Comparison of ENCODE assay signal across 8 cellular contexts in the genomic region with DNA sequence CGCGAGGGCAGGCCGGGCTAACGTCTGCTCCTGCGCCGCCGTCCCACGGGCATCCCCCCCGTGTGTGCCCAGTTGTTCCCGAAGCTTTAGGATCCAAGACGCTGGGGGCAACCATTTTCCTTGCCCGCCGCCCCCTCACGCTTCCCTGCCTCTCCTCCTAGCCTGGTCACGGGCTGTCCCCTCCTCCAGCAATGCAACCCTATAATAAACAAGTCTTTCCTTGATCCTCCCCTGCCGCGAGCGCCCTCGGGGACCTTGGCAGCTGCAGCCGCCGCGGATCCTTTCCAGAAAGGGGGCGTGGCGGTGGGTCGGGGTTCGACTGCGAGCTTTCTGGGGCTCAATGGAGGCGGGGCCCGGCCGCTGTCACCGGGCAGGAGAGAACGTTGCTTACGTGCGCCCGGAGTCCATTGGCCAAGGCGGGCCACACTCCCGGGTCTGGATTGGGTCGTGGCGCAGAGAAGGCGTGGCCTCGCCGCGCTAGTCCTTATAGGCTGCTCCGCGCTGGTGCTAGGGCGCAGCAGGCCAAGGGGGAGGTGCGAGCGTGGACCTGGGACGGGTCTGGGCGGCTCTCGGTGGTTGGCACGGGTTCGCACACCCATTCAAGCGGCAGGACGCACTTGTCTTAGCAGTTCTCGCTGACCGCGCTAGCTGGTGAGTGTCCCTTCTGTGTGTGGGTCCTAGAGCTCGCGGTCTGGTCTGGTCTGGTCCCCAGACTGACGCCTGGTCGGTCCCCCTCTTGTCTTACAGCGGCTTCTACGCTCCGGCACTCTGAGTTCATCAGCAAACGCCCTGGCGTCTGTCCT. TPM values are rescaled to one million over a fixed set of nuclear protein-coding genes. Genes with fewer than 3 reads are reported as not detected.
DNase-seq lines count a peak whose midpoint lies in the region; ATAC-seq and TF ChIP-seq lines count a peak whose summit lies in the region.

A gene with protein sequence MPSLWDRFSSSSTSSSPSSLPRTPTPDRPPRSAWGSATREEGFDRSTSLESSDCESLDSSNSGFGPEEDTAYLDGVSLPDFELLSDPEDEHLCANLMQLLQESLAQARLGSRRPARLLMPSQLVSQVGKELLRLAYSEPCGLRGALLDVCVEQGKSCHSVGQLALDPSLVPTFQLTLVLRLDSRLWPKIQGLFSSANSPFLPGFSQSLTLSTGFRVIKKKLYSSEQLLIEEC (plus strand): TSS at position 515 of the 803 bp plus-strand sequence. CDS start 293 bp downstream, outside the sequence.

- peak; percentile 99 for TF ChIP-seq POLR2A in erythroblast (IDR thresholded peaks at IDR 0.05; ENCODE audit: low read length)

- H3K4me3 Mint-ChIP-seq in activated T-cell treated with anti-CD3 and anti-CD28 coated beads, Interleukin-2, amount 50 U/mL, for 24 hours = peak within 1 kb of the TSS; percentile 98

- peak; percentile 92 for DNase-seq in DMS153 treated with DMSO at 0.1 percent for 48 hours (lab: John Stamatoyannopoulos, UW; ENCODE audit: unreplicated experiment)
- peak; percentile 99 for DNase-seq in KBM-7
- DNase-seq in activated T-cell treated with anti-CD3 and anti-CD28 coated beads, Interleukin-2, amount 50 U/mL, for 24 hours = peak; percentile 99
- peak; percentile 99 to 100 for DNase-seq in erythroblast (lab: John Stamatoyannopoulos, UW)
- DNase-seq in stimulated activated CD8-positive, alpha-beta memory T cell treated with anti-CD3 and anti-CD28 coated beads, Interleukin-7, amount 100 ng/mL, for 1 hour (ENCODE audit: low read depth in 2 of 2) = peak; percentile 93 to 94

- peak within 1 kb of the TSS; percentile 97 for H3K4me3 ChIP-seq in mucosa of stomach (ENCODE audit: low read length)

- H3K9me3 Mint-ChIP-seq in activated T-cell treated with anti-CD3 and anti-CD28 coated beads, Interleukin-2, amount 50 U/mL, for 24 hours = no peaks in the 10 kb centered on the region

- H3K36me3 ChIP-seq in mucosa of stomach (ENCODE audit: control insufficient read depth, insufficient read depth, low read length) = peaks cover 10% of the 10 kb centered on the region

- no peaks in the 10 kb centered on the region for H3K27me3 Mint-ChIP-seq in activated T-cell treated with anti-CD3 and anti-CD28 coated beads, Interleukin-2, amount 50 U/mL, for 24 hours

- H3K36me3 Mint-ChIP-seq in activated T-cell treated with anti-CD3 and anti-CD28 coated beads, Interleukin-2, amount 50 U/mL, for 24 hours (ENCODE audit: low read depth) = peaks cover 37% of the 10 kb centered on the region

- H3K4me1 ChIP-seq in mucosa of stomach (ENCODE audit: control insufficient read depth, insufficient read depth, low read length) = peaks cover 31% of the 10 kb centered on the region

- H3K4me1 Mint-ChIP-seq in activated T-cell treated with anti-CD3 and anti-CD28 coated beads, Interleukin-2, amount 50 U/mL, for 24 hours (ENCODE audit: low read depth) = peaks cover 53% of the 10 kb centered on the region

- in situ Hi-C loops in KBM-7 (cut with MboI; ENCODE audit: low pct_unique_long_range_greater_than_20kb, low sequenced_read_pairs) = no loop called here

- no peaks in the 10 kb centered on the region for H3K27me3 ChIP-seq in mucosa of stomach (ENCODE audit: control insufficient read depth, insufficient read depth, low read length)

- H3K9ac ChIP-seq in mucosa of stomach (ENCODE audit: low read length) = peak within 1 kb of the TSS; percentile 99

- peak; percentile 75 for ATAC-seq in GM21717 (IDR thresholded peaks at IDR 0.05; ENCODE audit: unreplicated experiment)

- no peaks in the 10 kb centered on the region for H3K9me3 ChIP-seq in mucosa of stomach (ENCODE audit: control insufficient read depth, low read length)

- peak within 1 kb of the TSS; percentile 97 for H3K27ac Mint-ChIP-seq in activated T-cell treated with anti-CD3 and anti-CD28 coated beads, Interleukin-2, amount 50 U/mL, for 24 hours

TF ChIP-seq in PFSK-1, 5 proteins besides CTCF, POLR2A, EP300 and RAD21:
- TF ChIP-seq SIN3A (IDR thresholded peaks at IDR 0.05; ENCODE audit: borderline replicate concordance, insufficient read depth, low read length) = peak; percentile 41; the same call in 1 of the 2 replicates
- TF ChIP-seq TAF1 (IDR thresholded peaks at IDR 0.05; ENCODE audit: borderline replicate concordance, insufficient read depth, low read length) = peak; percentile 95; the same call in 1 of the 2 replicates
- TF ChIP-seq FOXP2 (optimal IDR thresholded peaks at IDR 0.05; ENCODE audit: borderline replicate concordance, extremely low read depth, extremely low read length, insufficient read depth) = no peak
- peak; percentile 99 for TF ChIP-seq POLR2AphosphoS5 (IDR thresholded peaks at IDR 0.05; ENCODE audit: low read depth, low read length)
- TF ChIP-seq, protein P1, sequence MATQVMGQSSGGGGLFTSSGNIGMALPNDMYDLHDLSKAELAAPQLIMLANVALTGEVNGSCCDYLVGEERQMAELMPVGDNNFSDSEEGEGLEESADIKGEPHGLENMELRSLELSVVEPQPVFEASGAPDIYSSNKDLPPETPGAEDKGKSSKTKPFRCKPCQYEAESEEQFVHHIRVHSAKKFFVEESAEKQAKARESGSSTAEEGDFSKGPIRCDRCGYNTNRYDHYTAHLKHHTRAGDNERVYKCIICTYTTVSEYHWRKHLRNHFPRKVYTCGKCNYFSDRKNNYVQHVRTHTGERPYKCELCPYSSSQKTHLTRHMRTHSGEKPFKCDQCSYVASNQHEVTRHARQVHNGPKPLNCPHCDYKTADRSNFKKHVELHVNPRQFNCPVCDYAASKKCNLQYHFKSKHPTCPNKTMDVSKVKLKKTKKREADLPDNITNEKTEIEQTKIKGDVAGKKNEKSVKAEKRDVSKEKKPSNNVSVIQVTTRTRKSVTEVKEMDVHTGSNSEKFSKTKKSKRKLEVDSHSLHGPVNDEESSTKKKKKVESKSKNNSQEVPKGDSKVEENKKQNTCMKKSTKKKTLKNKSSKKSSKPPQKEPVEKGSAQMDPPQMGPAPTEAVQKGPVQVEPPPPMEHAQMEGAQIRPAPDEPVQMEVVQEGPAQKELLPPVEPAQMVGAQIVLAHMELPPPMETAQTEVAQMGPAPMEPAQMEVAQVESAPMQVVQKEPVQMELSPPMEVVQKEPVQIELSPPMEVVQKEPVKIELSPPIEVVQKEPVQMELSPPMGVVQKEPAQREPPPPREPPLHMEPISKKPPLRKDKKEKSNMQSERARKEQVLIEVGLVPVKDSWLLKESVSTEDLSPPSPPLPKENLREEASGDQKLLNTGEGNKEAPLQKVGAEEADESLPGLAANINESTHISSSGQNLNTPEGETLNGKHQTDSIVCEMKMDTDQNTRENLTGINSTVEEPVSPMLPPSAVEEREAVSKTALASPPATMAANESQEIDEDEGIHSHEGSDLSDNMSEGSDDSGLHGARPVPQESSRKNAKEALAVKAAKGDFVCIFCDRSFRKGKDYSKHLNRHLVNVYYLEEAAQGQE (IDR thresholded peaks at IDR 0.05; ENCODE audit: insufficient read depth in 1 of 2, low read depth in 2 of 2, low read length in 2 of 2) = 0 out of 4 replicates have a peak, but pooled peaks of 1 of the 2 experiments have one; percentile 49

RNA-seq across cellular contexts. Expression of the gene that starts here (rescaled TPM):
- polyA plus RNA-seq in PFSK-1 (2012; ENCODE audit: insufficient read length, low read depth) = 670 TPM

Comparison
In these comparisons a context has a peak if more than half of its experiments do, and no peak if none do; other contexts are left out.
1. Peak in every context shown above with its lines: DNase-seq, ATAC-seq and H3K4me3 ChIP-seq.